In the genomic region with DNA sequence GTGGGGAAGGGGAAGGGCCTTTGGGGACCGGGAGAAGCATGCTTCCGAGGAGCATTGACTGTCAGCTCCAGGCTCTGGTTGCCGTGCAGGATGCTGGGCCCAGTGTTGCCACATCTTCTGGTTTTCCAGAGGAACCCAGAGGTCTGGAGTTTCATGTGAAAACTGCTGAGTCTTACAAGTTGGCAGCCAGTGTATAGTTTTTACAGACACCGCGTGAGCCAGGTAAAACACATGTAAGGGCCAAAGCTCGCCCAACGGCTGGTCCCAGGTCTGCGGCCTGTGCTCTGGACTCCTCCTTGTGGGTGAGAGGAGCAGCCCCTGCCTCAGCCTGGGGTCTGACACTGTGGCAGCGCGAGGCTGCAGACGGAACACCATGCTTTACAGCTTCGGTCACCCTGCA, we compare ENCODE assay signal across 15 cellular contexts. TPM values are rescaled to one million over a fixed set of nuclear protein-coding genes. Genes with fewer than 3 reads are reported as not detected.
A peak's percentile ranks its signal among the peaks of the same experiment; 100 is the strongest.
DNase-seq lines count a peak whose midpoint lies in the region; ATAC-seq and TF ChIP-seq lines count a peak whose summit lies in the region.
"Had no signal": no experiment of that assay in that cellular context is flagged by ENCODE, and none has a peak within 500 bp of the region (broad histone marks: within the 10 kb centered on the region; RNA-seq: fewer than 3 reads in every experiment).

No MANE protein-coding gene starts in this region.

- peaks cover 95% of the 10 kb centered on the region for H3K4me1 ChIP-seq in CD8-positive, alpha-beta T cell (ENCODE audit: insufficient read depth, low read length)

- no peaks in the 10 kb centered on the region for H3K27me3 Mint-ChIP-seq in activated CD4-positive, alpha-beta memory T cell treated with anti-CD3 and anti-CD28 coated beads, Interleukin-2, amount 10 ng/mL, durations not matched to agents 7 days and 5 days
- H3K27me3 Mint-ChIP-seq in activated CD4-positive, alpha-beta memory T cell treated with anti-CD3 and anti-CD28 coated beads for 36 hours, result no peaks in the 10 kb centered on the region
- no peaks in the 10 kb centered on the region for H3K27me3 Mint-ChIP-seq in CD8-positive, alpha-beta T cell (ENCODE audit: low read depth)
- H3K27me3 Mint-ChIP-seq in central memory CD8-positive, alpha-beta T cell, result no peaks in the 10 kb centered on the region
- no peaks in the 10 kb centered on the region for H3K27me3 Mint-ChIP-seq in natural killer cell (ENCODE audit: low read depth in 2 of 2)

- TF ChIP-seq CTCF in CD8-positive, alpha-beta T cell (IDR thresholded peaks at IDR 0.05), result no peak
- TF ChIP-seq CTCF in natural killer cell (IDR thresholded peaks at IDR 0.05), result no peak

- H3K27ac ChIP-seq in CD8-positive, alpha-beta T cell (ENCODE audit: low read depth, low read length), result no peak overlapping the region

- no peaks in the 10 kb centered on the region for H3K9me3 Mint-ChIP-seq in activated CD4-positive, alpha-beta memory T cell treated with anti-CD3 and anti-CD28 coated beads, Interleukin-2, amount 10 ng/mL, durations not matched to agents 7 days and 5 days
- H3K9me3 Mint-ChIP-seq in activated CD4-positive, alpha-beta memory T cell treated with anti-CD3 and anti-CD28 coated beads for 36 hours, result no peaks in the 10 kb centered on the region
- no peaks in the 10 kb centered on the region for H3K9me3 Mint-ChIP-seq in CD8-positive, alpha-beta T cell
- H3K9me3 Mint-ChIP-seq in central memory CD8-positive, alpha-beta T cell, result no peaks in the 10 kb centered on the region
- no peaks in the 10 kb centered on the region for H3K9me3 Mint-ChIP-seq in natural killer cell

- POLR2A ChIA-PET in activated CD4-positive, alpha-beta memory T cell treated with anti-CD3 and anti-CD28 coated beads, Interleukin-2, amount 10 ng/mL, durations not matched to agents 7 days and 5 days (lab: Charles Lee), result interaction anchor here (0.7 kb wide), 1 partner anchor 10 kb away, joined by 3 read pairs; no protein-coding TSS in a partner anchor
- POLR2A ChIA-PET in activated CD4-positive, alpha-beta memory T cell treated with anti-CD3 and anti-CD28 coated beads for 36 hours (lab: Charles Lee), result no interaction called here
- POLR2A ChIA-PET in CD8-positive, alpha-beta T cell (lab: Charles Lee), result no interaction called here

- H3K4me3 Mint-ChIP-seq in activated CD4-positive, alpha-beta memory T cell treated with anti-CD3 and anti-CD28 coated beads, Interleukin-2, amount 10 ng/mL, durations not matched to agents 7 days and 5 days, result no peak overlapping the region
- H3K4me3 Mint-ChIP-seq in activated CD4-positive, alpha-beta memory T cell treated with anti-CD3 and anti-CD28 coated beads for 36 hours, result no peak overlapping the region
- no peak overlapping the region for H3K4me3 Mint-ChIP-seq in CD8-positive, alpha-beta T cell
- peak overlapping the region; percentile 18 for H3K4me3 Mint-ChIP-seq in central memory CD8-positive, alpha-beta T cell
- peak overlapping the region; percentile 13 for H3K4me3 Mint-ChIP-seq in natural killer cell

- peaks cover 32% of the 10 kb centered on the region for H3K36me3 ChIP-seq in CD8-positive, alpha-beta T cell (ENCODE audit: insufficient read depth, low read length)

- ATAC-seq in CD8-positive, alpha-beta T cell, result no peak
- no peak for ATAC-seq in central memory CD8-positive, alpha-beta T cell (replicated peaks; ENCODE audit: extremely low read depth, poor library complexity, severe bottlenecking)
- ATAC-seq in natural killer cell, result no peak
- ATAC-seq: HCT116 had no signal

- H3K36me3 Mint-ChIP-seq in activated CD4-positive, alpha-beta memory T cell treated with anti-CD3 and anti-CD28 coated beads, Interleukin-2, amount 10 ng/mL, durations not matched to agents 7 days and 5 days (ENCODE audit: low read depth), result peaks cover 71% of the 10 kb centered on the region
- H3K36me3 Mint-ChIP-seq in activated CD4-positive, alpha-beta memory T cell treated with anti-CD3 and anti-CD28 coated beads for 36 hours, result peaks cover 24% of the 10 kb centered on the region
- peaks cover 64% of the 10 kb centered on the region for H3K36me3 Mint-ChIP-seq in CD8-positive, alpha-beta T cell
- peaks cover 38% of the 10 kb centered on the region for H3K36me3 Mint-ChIP-seq in central memory CD8-positive, alpha-beta T cell (ENCODE audit: insufficient read depth)
- H3K36me3 Mint-ChIP-seq in natural killer cell, result peaks cover 11% of the 10 kb centered on the region

- no peak overlapping the region for H3K4me3 ChIP-seq in CD8-positive, alpha-beta T cell (ENCODE audit: low read depth, low read length)

- H3K27me3 ChIP-seq in CD8-positive, alpha-beta T cell (ENCODE audit: insufficient read depth, low read length), result no peaks in the 10 kb centered on the region

- H3K4me1 Mint-ChIP-seq in activated CD4-positive, alpha-beta memory T cell treated with anti-CD3 and anti-CD28 coated beads, Interleukin-2, amount 10 ng/mL, durations not matched to agents 7 days and 5 days, result peaks cover 85% of the 10 kb centered on the region
- peaks cover 84% of the 10 kb centered on the region for H3K4me1 Mint-ChIP-seq in activated CD4-positive, alpha-beta memory T cell treated with anti-CD3 and anti-CD28 coated beads for 36 hours (ENCODE audit: low read depth)
- peaks cover 78% of the 10 kb centered on the region for H3K4me1 Mint-ChIP-seq in CD8-positive, alpha-beta T cell (ENCODE audit: low read depth)
- H3K4me1 Mint-ChIP-seq in central memory CD8-positive, alpha-beta T cell, result peaks cover 83% of the 10 kb centered on the region
- H3K4me1 Mint-ChIP-seq in natural killer cell, result peaks cover 93 to 100% of the 10 kb centered on the region in 2 donors

- no peaks in the 10 kb centered on the region for H3K9me3 ChIP-seq in CD8-positive, alpha-beta T cell (ENCODE audit: low read length)

- CTCF ChIA-PET in activated CD4-positive, alpha-beta memory T cell treated with anti-CD3 and anti-CD28 coated beads, Interleukin-2, amount 10 ng/mL, durations not matched to agents 7 days and 5 days (lab: Charles Lee), result no interaction called here
- CTCF ChIA-PET in activated CD4-positive, alpha-beta memory T cell treated with anti-CD3 and anti-CD28 coated beads for 36 hours (lab: Charles Lee), result no interaction called here
- CTCF ChIA-PET in CD8-positive, alpha-beta T cell (lab: Charles Lee), result no interaction called here

- no peak for DNase-seq in activated CD4-positive, alpha-beta memory T cell treated with anti-CD3 and anti-CD28 coated beads, Interleukin-2, amount 10 ng/mL, durations not matched to agents 7 days and 5 days
- no peak for DNase-seq in activated CD4-positive, alpha-beta memory T cell treated with anti-CD3 and anti-CD28 coated beads for 36 hours
- DNase-seq in CD8-positive, alpha-beta T cell, result no peak
- DNase-seq in central memory CD8-positive, alpha-beta T cell (ENCODE audit: low spot score in 2 of 2), result no peak
- DNase-seq in natural killer cell (no peak), ecto neural progenitor cell (ENCODE audit: low spot score) (no peak), T-helper 2 cell (no peak)
- DNase-seq in effector CD4-positive, alpha-beta T cell, result no peak
- DNase-seq: 8988T, C1 segment of cervical spinal cord, Calu3, NCI-H1436, NCI-H2029 treated with DMSO at 0.1 percent for 48 hours, NCI-H510A had no signal

- intact Hi-C loops in activated CD4-positive, alpha-beta memory T cell treated with anti-CD3 and anti-CD28 coated beads for 36 hours (cut with micrococcal nuclease), result no loop called here
- intact Hi-C loops in CD8-positive, alpha-beta T cell (cut with DNase I, micrococcal nuclease), result no loop called here
- intact Hi-C loops in natural killer cell (cut with micrococcal nuclease), result no loop called here

- H3K27ac Mint-ChIP-seq in activated CD4-positive, alpha-beta memory T cell treated with anti-CD3 and anti-CD28 coated beads, Interleukin-2, amount 10 ng/mL, durations not matched to agents 7 days and 5 days, result peak overlapping the region; percentile 18
- H3K27ac Mint-ChIP-seq in activated CD4-positive, alpha-beta memory T cell treated with anti-CD3 and anti-CD28 coated beads for 36 hours, result no peak overlapping the region
- H3K27ac Mint-ChIP-seq in CD8-positive, alpha-beta T cell, result peak overlapping the region; percentile 64
- H3K27ac Mint-ChIP-seq in central memory CD8-positive, alpha-beta T cell (ENCODE audit: low read depth), result peak overlapping the region; percentile 95
- peak overlapping the region; percentile 98 to 99 for H3K27ac Mint-ChIP-seq in natural killer cell

RNA-seq across cellular contexts. Expression of a gene that starts 19.1 kb away (rescaled TPM):
- total RNA-seq in activated CD4-positive, alpha-beta memory T cell treated with anti-CD3 and anti-CD28 coated beads, Interleukin-2, amount 10 ng/mL, durations not matched to agents 7 days and 5 days, result 100 to 1,000 TPM; 115 to 116 TPM
- 10 to 100 TPM; 48.1 to 49.3 TPM for total RNA-seq in activated CD4-positive, alpha-beta memory T cell treated with anti-CD3 and anti-CD28 coated beads for 36 hours
- total RNA-seq in CD8-positive, alpha-beta T cell, result 100 to 1,000 TPM; 170 TPM
- total RNA-seq in natural killer cell, result 100 to 1,000 TPM; 386 to 519 (median 456) TPM

Comparison
In these comparisons a context has a peak if more than half of its experiments do, and no peak if none do; other contexts are left out.
1. H3K4me3 Mint-ChIP-seq: peak in central memory CD8-positive, alpha-beta T cell (single experiment) and natural killer cell (single experiment); none in activated CD4-positive, alpha-beta memory T cell treated with anti-CD3 and anti-CD28 coated beads, Interleukin-2, amount 10 ng/mL, durations not matched to agents 7 days and 5 days (single experiment), activated CD4-positive, alpha-beta memory T cell treated with anti-CD3 and anti-CD28 coated beads for 36 hours (single experiment) and CD8-positive, alpha-beta T cell (single experiment).